In genomic region chrX:111282141-111282540, GRCh38 we compare ENCODE assay signal across 29 cellular contexts. TPM values are rescaled to one million over a fixed set of nuclear protein-coding genes. Genes with fewer than 3 reads are reported as not detected.
"Had no signal": no experiment of that assay in that cellular context is flagged by ENCODE, and none has a peak within 500 bp of the region (broad histone marks: within the 10 kb centered on the region; RNA-seq: fewer than 3 reads in every experiment).

No MANE protein-coding gene starts in this region.

- H3K36me3 Mint-ChIP-seq: naive thymus-derived CD8-positive, alpha-beta T cell; natural killer cell treated with Interleukin-12 subunit alpha and Interleukin-12 subunit beta and Interleukin-15 and Interleukin-18, amount 100 ng/mL, for 72 hours; neural progenitor cell; stimulated activated memory B cell treated with anti-CD40 and anti-IgM and Interleukin-4, amounts not matched to agents 10 μg/mL and 1 μg/mL and 100 μg/mL, for 72 hours; type B pancreatic cell had no signal

- H3K9me3 Mint-ChIP-seq: natural killer cell treated with Interleukin-12 subunit alpha and Interleukin-12 subunit beta and Interleukin-15 and Interleukin-18, amount 100 ng/mL, for 72 hours; neural progenitor cell; stimulated activated naive CD8-positive, alpha-beta T cell treated with anti-CD3 and anti-CD28 coated beads, Interleukin-15, amount 100 ng/mL, for 72 hours; type B pancreatic cell had no signal

- H3K4me3 Mint-ChIP-seq: naive thymus-derived CD8-positive, alpha-beta T cell; natural killer cell treated with Interleukin-12 subunit alpha and Interleukin-12 subunit beta and Interleukin-15 and Interleukin-18, amount 100 ng/mL, for 72 hours; neural progenitor cell; stimulated activated memory B cell treated with anti-CD40 and anti-IgM and Interleukin-4, amounts not matched to agents 10 μg/mL and 1 μg/mL and 100 μg/mL, for 72 hours; stimulated activated naive CD8-positive, alpha-beta T cell treated with anti-CD3 and anti-CD28 coated beads, Interleukin-15, amount 100 ng/mL, for 72 hours; type B pancreatic cell had no signal

- H3K27me3 Mint-ChIP-seq: naive thymus-derived CD8-positive, alpha-beta T cell; progenitor cell of endocrine pancreas; stimulated activated memory B cell treated with anti-CD40 and anti-IgM and Interleukin-4, amounts not matched to agents 10 μg/mL and 1 μg/mL and 100 μg/mL, for 72 hours; stimulated activated naive CD8-positive, alpha-beta T cell treated with anti-CD3 and anti-CD28 coated beads, Interleukin-15, amount 100 ng/mL, for 72 hours; type B pancreatic cell had no signal

- H3K27ac Mint-ChIP-seq: naive thymus-derived CD8-positive, alpha-beta T cell; natural killer cell treated with Interleukin-12 subunit alpha and Interleukin-12 subunit beta and Interleukin-15 and Interleukin-18, amount 100 ng/mL, for 72 hours; neural progenitor cell; progenitor cell of endocrine pancreas; stimulated activated memory B cell treated with anti-CD40 and anti-IgM and Interleukin-4, amounts not matched to agents 10 μg/mL and 1 μg/mL and 100 μg/mL, for 72 hours; stimulated activated naive CD8-positive, alpha-beta T cell treated with anti-CD3 and anti-CD28 coated beads, Interleukin-15, amount 100 ng/mL, for 72 hours; type B pancreatic cell had no signal

- DNase-seq: naive thymus-derived CD8-positive, alpha-beta T cell; occipital lobe; ovary; posterior cingulate gyrus; psoas muscle; right cardiac atrium; right lobe of liver; sigmoid colon; spleen; stimulated activated CD4-positive, alpha-beta T cell treated with anti-CD3 and anti-CD28 coated beads, Interleukin-12 subunit alpha, Interleukin-12 subunit beta, amount 100 ng/mL, for 4 hours; stimulated activated CD4-positive, alpha-beta T cell treated with anti-CD3 and anti-CD28 coated beads, Interleukin-1b, Interleukin-23, amount 100 ng/mL, for 48 hours; stimulated activated CD4-positive, alpha-beta T cell treated with anti-CD3 and anti-CD28 coated beads, Interleukin-4, amount 100 ng/mL, for 1 hour; stimulated activated CD4-positive, alpha-beta T cell treated with anti-CD3 and anti-CD28 coated beads, Interleukin-4, amount 100 ng/mL, for 4 hours; stimulated activated CD8-positive, alpha-beta memory T cell treated with anti-CD3 and anti-CD28 coated beads, Interleukin-4, amount 100 ng/mL, for 48 hours; stimulated activated naive CD4-positive, alpha-beta T cell; stimulated activated naive CD8-positive, alpha-beta T cell treated with anti-CD3 and anti-CD28 coated beads, Interleukin-15, amount 100 ng/mL, for 72 hours; stimulated activated naive CD8-positive, alpha-beta T cell treated with anti-CD3 and anti-CD28 coated beads, Interleukin-15, Interleukin-2, amounts not matched to agents 100 U/mL and 50 U/mL, for 24 hours; substantia nigra; testis; tibial artery; transverse colon; upper lobe of right lung; uterus had no signal

- H3K4me1 Mint-ChIP-seq: naive thymus-derived CD8-positive, alpha-beta T cell; neural progenitor cell; stimulated activated memory B cell treated with anti-CD40 and anti-IgM and Interleukin-4, amounts not matched to agents 10 μg/mL and 1 μg/mL and 100 μg/mL, for 72 hours; stimulated activated naive CD8-positive, alpha-beta T cell treated with anti-CD3 and anti-CD28 coated beads, Interleukin-15, amount 100 ng/mL, for 72 hours had no signal

RNA-seq across cellular contexts. Expression of gene CAPN6, which starts 11.9 kb away (rescaled TPM):
- total RNA-seq: naive thymus-derived CD8-positive, alpha-beta T cell; natural killer cell treated with Interleukin-12 subunit alpha and Interleukin-12 subunit beta and Interleukin-15 and Interleukin-18, amount 100 ng/mL, for 72 hours; osteoblast had no signal
- polyA plus RNA-seq: naive thymus-derived CD8-positive, alpha-beta T cell had no signal
